In the genomic region with DNA sequence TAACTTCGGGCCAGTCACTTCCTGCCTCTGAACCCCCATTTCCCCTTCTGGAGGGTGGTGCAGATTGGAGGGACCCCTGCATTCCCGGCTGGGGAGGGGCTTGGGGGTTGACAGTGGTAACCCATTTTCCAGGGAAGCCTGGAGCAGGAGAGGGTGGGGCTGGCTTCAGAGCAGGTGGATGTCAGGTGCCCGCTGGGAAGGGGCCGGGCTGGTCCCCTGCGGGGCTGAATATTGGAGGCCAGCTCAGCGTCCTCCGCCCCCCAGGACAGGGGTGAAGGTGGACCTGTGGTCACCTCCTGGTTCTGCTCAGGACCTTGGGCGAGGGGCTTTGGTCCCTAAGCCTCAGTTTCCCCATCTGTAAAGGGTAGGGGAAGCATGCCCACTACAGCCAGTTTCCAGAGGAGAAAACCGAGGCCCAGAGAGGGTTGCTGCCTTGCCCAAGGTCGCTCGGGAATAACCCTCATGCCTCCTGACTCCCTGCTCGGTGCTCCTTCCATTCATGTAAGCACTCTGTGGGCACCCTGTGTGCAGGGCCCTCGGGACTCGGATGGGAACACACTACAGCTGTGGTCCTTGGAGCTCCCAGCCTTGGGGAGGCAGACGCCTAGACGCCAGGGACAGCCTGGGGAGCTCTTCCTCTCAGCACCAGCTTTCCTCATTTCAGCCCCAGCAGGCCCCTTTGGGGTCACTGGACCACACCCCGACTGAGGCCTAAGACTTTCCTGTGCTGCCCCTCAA, we compare ENCODE assay signal across 1 cellular context.
TF ChIP-seq lines count a peak whose summit lies in the region.

No MANE protein-coding gene starts in this region.

TF ChIP-seq in HepG2, 621 proteins besides CTCF, POLR2A, EP300 and RAD21 (continued from another document):
- TF ChIP-seq, protein P1, sequence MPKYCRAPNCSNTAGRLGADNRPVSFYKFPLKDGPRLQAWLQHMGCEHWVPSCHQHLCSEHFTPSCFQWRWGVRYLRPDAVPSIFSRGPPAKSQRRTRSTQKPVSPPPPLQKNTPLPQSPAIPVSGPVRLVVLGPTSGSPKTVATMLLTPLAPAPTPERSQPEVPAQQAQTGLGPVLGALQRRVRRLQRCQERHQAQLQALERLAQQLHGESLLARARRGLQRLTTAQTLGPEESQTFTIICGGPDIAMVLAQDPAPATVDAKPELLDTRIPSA (CRISPR knock-in tag; IDR thresholded peaks at IDR 0.05; ENCODE audit: borderline replicate concordance), result 0 out of 2 replicates have a peak, but pooled peaks have one; percentile 2
- TF ChIP-seq, protein P2, sequence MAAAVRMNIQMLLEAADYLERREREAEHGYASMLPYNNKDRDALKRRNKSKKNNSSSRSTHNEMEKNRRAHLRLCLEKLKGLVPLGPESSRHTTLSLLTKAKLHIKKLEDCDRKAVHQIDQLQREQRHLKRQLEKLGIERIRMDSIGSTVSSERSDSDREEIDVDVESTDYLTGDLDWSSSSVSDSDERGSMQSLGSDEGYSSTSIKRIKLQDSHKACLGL (CRISPR knock-in tag; IDR thresholded peaks at IDR 0.05), result 0 out of 2 replicates have a peak, but pooled peaks have one; percentile 12
- TF ChIP-seq, protein P3, sequence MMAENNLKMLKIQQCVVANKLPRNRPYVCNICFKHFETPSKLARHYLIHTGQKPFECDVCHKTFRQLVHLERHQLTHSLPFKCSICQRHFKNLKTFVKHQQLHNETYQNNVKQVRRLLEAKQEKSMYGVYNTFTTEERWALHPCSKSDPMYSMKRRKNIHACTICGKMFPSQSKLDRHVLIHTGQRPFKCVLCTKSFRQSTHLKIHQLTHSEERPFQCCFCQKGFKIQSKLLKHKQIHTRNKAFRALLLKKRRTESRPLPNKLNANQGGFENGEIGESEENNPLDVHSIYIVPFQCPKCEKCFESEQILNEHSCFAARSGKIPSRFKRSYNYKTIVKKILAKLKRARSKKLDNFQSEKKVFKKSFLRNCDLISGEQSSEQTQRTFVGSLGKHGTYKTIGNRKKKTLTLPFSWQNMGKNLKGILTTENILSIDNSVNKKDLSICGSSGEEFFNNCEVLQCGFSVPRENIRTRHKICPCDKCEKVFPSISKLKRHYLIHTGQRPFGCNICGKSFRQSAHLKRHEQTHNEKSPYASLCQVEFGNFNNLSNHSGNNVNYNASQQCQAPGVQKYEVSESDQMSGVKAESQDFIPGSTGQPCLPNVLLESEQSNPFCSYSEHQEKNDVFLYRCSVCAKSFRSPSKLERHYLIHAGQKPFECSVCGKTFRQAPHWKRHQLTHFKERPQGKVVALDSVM (CRISPR knock-in tag; IDR thresholded peaks at IDR 0.05), result no peak
- TF ChIP-seq ZNF660 (CRISPR knock-in tag; IDR thresholded peaks at IDR 0.05; ENCODE audit: borderline replicate concordance, low read depth) (no peak), ZNF563 (CRISPR knock-in tag; IDR thresholded peaks at IDR 0.05) (no peak), ETV5 (CRISPR knock-in tag; IDR thresholded peaks at IDR 0.05; ENCODE audit: borderline replicate concordance) (no peak), RELA (CRISPR knock-in tag; IDR thresholded peaks at IDR 0.05) (no peak)
TF ChIP-seq in HepG2: peak in this region for 2.
